ENCODE assay signal across 8 cellular contexts in genomic region chr13:48037346-48038173, GRCh38. TPM values are rescaled to one million over a fixed set of nuclear protein-coding genes. Genes with fewer than 3 reads are reported as not detected.
DNase-seq lines count a peak whose midpoint lies in the region; ATAC-seq and TF ChIP-seq lines count a peak whose summit lies in the region.

Gene NUDT15 (plus strand): TSS chr13:48037726. CDS start chr13:48037747, 21 bp downstream.

- H3K4me2 ChIP-seq in PC-9, result peak within 1 kb of the TSS; percentile 89

- peak within 1 kb of the TSS; percentile 78 for H2AFZ ChIP-seq in PC-9

- POLR2A ChIA-PET in PC-9 (lab: Charles Lee; ENCODE audit: unreplicated experiment), result interaction anchor here (0.5 to 0.7 kb wide), 6 partner anchors 25 to 1591 kb away, joined by 3 to 12 read pairs (median 4); no protein-coding TSS in a partner anchor

- ATAC-seq in GM21717 (IDR thresholded peaks at IDR 0.05; ENCODE audit: unreplicated experiment), result peak; percentile 92

- in situ Hi-C loops in KBM-7 (cut with MboI; ENCODE audit: low pct_unique_long_range_greater_than_20kb, low sequenced_read_pairs), result no loop called here

- H3K9ac ChIP-seq in mucosa of rectum (ENCODE audit: low read depth in 1 of 2, low read length in 2 of 2), result peak within 1 kb of the TSS; percentile 83 to 90

- DNase-seq in DMS79 treated with DMSO at 0.1 percent for 48 hours (lab: John Stamatoyannopoulos, UW) (peak; percentile 83), KBM-7 (peak; percentile 99), PC-9 (peak; percentile 87 to 93), epithelial cell of proximal tubule (ENCODE audit: low read depth) (peak; percentile 63)
- DNase-seq in activated T-cell treated with anti-CD3 and anti-CD28 coated beads, Interleukin-2, amount 50 U/mL, for 1 hour, result peak; percentile 96
- peak; percentile 96 for DNase-seq in stimulated activated CD8-positive, alpha-beta memory T cell treated with anti-CD3 and anti-CD28 coated beads, Interleukin-4, amount 100 ng/mL, for 48 hours

- intact Hi-C loops in PC-9 (cut with micrococcal nuclease; ENCODE audit: unreplicated experiment), result loop anchor here (1.0 to 5.0 kb wide), 3 partner anchors 29 to 240 kb away; partner anchors contain the start of gene SUCLA2

- CTCF ChIA-PET in PC-9 (lab: Charles Lee), result interaction anchor here (0.5 to 1.7 kb wide), 3 partner anchors 41 to 140 kb away, joined by 5 read pairs; partner anchors contain the start of gene MED4

- no TSS peak for BruUV-seq in PC-9 (replicated peaks; lab: Mats Ljungman, UMichigan)

- H3K27me3 ChIP-seq in PC-9 (ENCODE audit: insufficient read depth, low read depth) (no peaks in the 10 kb centered on the region), mucosa of rectum (ENCODE audit: control insufficient read depth in 2 of 2, insufficient read depth in 2 of 2, low read length in 2 of 2) (no peaks in the 10 kb centered on the region)

- H3K4me3 ChIP-seq in PC-9 (peak within 1 kb of the TSS; percentile 66), epithelial cell of proximal tubule (ENCODE audit: low read depth, low read length) (peak within 1 kb of the TSS; percentile 81), mucosa of rectum (ENCODE audit: low read length in 2 of 2) (peak within 1 kb of the TSS; percentile 83 to 92)

- peaks cover 35% of the 10 kb centered on the region for H3K4me1 ChIP-seq in PC-9 (replicated peaks; ENCODE audit: insufficient read depth)
- H3K4me1 ChIP-seq in mucosa of rectum (ENCODE audit: control insufficient read depth in 2 of 2, insufficient read depth in 2 of 2, low read length in 2 of 2), result peaks cover 14 to 39% of the 10 kb centered on the region in 2 donors

- H4K20me1 ChIP-seq in PC-9 (ENCODE audit: insufficient read depth), result no peaks in the 10 kb centered on the region

- no peaks in the 10 kb centered on the region for H3K9me2 ChIP-seq in PC-9 (ENCODE audit: insufficient read depth)

- peaks cover 20% of the 10 kb centered on the region; the same call in 1 of the 2 replicates for H3F3A ChIP-seq in PC-9 (ENCODE audit: insufficient read depth, low read depth)

- H3K36me3 ChIP-seq in PC-9 (ENCODE audit: low read depth), result peaks cover 6% of the 10 kb centered on the region; the same call in 1 of the 2 replicates
- peaks cover 3 to 13% of the 10 kb centered on the region in 2 donors for H3K36me3 ChIP-seq in mucosa of rectum (ENCODE audit: control insufficient read depth in 2 of 2, insufficient read depth in 2 of 2, low read length in 2 of 2)

- peaks cover 5% of the 10 kb centered on the region; the same call in 1 of the 2 replicates for H3K9me3 ChIP-seq in PC-9 (ENCODE audit: insufficient read depth, low read depth)
- no peaks in the 10 kb centered on the region for H3K9me3 ChIP-seq in mucosa of rectum (ENCODE audit: control insufficient read depth in 2 of 2, low read length in 2 of 2)

- TF ChIP-seq CTCF in PC-9 (conservative IDR thresholded peaks at IDR 0.05), result peak; percentile 97
- TF ChIP-seq CTCF in epithelial cell of proximal tubule (conservative IDR thresholded peaks at IDR 0.05; ENCODE audit: low read depth, low read length), result peak; percentile 99

- H3K79me2 ChIP-seq in PC-9 (ENCODE audit: low read depth), result peaks cover 18% of the 10 kb centered on the region

- H3K27ac ChIP-seq in PC-9 (peak within 1 kb of the TSS; percentile 90), mucosa of rectum (ENCODE audit: low read depth in 2 of 2, low read length in 2 of 2) (peak within 1 kb of the TSS; percentile 98 to 99)

RNA-seq across cellular contexts. Expression of gene NUDT15, which starts in this region (rescaled TPM):
- total RNA-seq in PC-9 (2021), result 13.4 and 16.1 TPM in 2 replicates
- total RNA-seq in epithelial cell of proximal tubule, result 32.3 and 47.0 TPM in 2 replicates

Comparison
In these comparisons a context has a peak if more than half of its experiments do, and no peak if none do; other contexts are left out.
1. Peak in every context shown above with its lines: DNase-seq, ATAC-seq, H3K4me3 ChIP-seq and H3K27ac ChIP-seq.